9 cellular contexts compared by ENCODE assay signal in the genomic region with DNA sequence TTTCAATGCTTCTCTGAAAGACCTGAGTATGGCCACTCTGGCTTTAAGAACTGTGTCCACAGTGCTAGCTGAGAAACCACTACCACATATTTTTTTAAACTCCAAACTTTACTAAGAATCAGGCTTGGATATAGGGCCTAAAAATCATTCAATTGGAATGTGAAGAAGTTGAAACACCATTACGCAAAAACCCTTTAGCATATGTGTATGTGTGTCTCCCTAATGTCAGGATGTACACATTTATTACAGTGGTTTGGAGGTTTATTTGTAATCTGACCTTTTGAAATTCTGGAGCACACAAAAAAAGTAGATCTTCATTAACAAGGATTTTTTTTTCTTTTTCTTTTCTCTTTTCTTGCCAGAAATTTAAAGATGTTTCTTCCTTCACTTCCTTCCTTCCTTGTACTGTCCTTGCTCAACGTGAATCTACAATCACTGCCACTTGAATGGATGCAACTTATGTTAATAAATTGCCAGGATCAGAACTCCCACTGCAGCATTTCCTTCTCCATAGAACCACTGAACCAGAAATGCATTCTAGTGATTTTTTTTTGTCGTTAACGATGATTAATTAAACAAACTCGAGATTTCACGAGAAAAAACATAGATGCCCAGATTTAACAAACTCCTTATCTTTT. TPM values are rescaled to one million over a fixed set of nuclear protein-coding genes. Genes with fewer than 3 reads are reported as not detected.
A peak's percentile ranks its signal among the peaks of the same experiment; 100 is the strongest.
DNase-seq lines count a peak whose midpoint lies in the region; ATAC-seq, FAIRE-seq and TF ChIP-seq lines count a peak whose summit lies in the region.
"Had no signal": no experiment of that assay in that cellular context is flagged by ENCODE, and none has a peak within 500 bp of the region (broad histone marks: within the 10 kb centered on the region; RNA-seq: fewer than 3 reads in every experiment).

No MANE protein-coding gene starts in this region.

- TF ChIP-seq EP300 in suprapubic skin (IDR thresholded peaks at IDR 0.05), result no peak

- peaks cover 11% of the 10 kb centered on the region for H3K36me3 Mint-ChIP-seq in activated CD8-positive, alpha-beta memory T cell treated with anti-CD3 and anti-CD28 coated beads, Interleukin-2, amount 10 ng/mL, durations not matched to agents 7 days and 5 days

- H3K9ac ChIP-seq in adipocyte (ENCODE audit: low read length) (peak overlapping the region; percentile 94), keratinocyte (ENCODE audit: control insufficient read depth, extremely low read depth, insufficient read depth, low read length) (peak overlapping the region; percentile 89)

- 53% methylated on average over 6 of the region's 6 CpGs for WGBS in suprapubic skin

- ATAC-seq in activated CD8-positive, alpha-beta memory T cell treated with anti-CD3 and anti-CD28 coated beads, Interleukin-2, amount 10 ng/mL, durations not matched to agents 7 days and 5 days, result no peak
- no peak for ATAC-seq in HG03175 (IDR thresholded peaks at IDR 0.05; ENCODE audit: unreplicated experiment)

- H3K36me3 ChIP-seq in adipocyte (ENCODE audit: control insufficient read depth, insufficient read depth, low read length, severe bottlenecking) (peaks cover 43% of the 10 kb centered on the region), keratinocyte (ENCODE audit: control insufficient read depth in 2 of 2, extremely low read depth in 1 of 2, insufficient read depth in 2 of 2, low read length in 2 of 2) (peaks cover 3 to 5% of the 10 kb centered on the region in 2 experiments), suprapubic skin (no peaks in the 10 kb centered on the region)
- H3K36me3 ChIP-seq: pancreas had no signal

- FAIRE-seq in keratinocyte (lab: Jason Lieb, UNC), result no peak
- FAIRE-seq: pancreas had no signal

- H3K4me1 ChIP-seq in adipocyte (ENCODE audit: control insufficient read depth, insufficient read depth, low read length) (peaks cover 29% of the 10 kb centered on the region), keratinocyte (ENCODE audit: control insufficient read depth, extremely low read depth, insufficient read depth, low read length) (peaks cover 23% of the 10 kb centered on the region), suprapubic skin (peaks cover 37% of the 10 kb centered on the region)

- no peak for TF ChIP-seq POLR2A in suprapubic skin (IDR thresholded peaks at IDR 0.05)

- H3K27ac ChIP-seq in keratinocyte (ENCODE audit: control insufficient read depth, insufficient read depth, low read length) (peak overlapping the region; percentile 90), suprapubic skin (peak overlapping the region; percentile 92)

- H3K79me2 ChIP-seq in keratinocyte (ENCODE audit: control insufficient read depth, insufficient read depth, low read length), result peaks cover 25% of the 10 kb centered on the region

- H3K27me3 ChIP-seq in adipocyte (replicated peaks; ENCODE audit: control insufficient read depth, insufficient read depth, low read length), result no peaks in the 10 kb centered on the region
- H3K27me3 ChIP-seq in keratinocyte (ENCODE audit: control insufficient read depth, extremely low read depth, insufficient read depth, low read length), result no peaks in the 10 kb centered on the region
- H3K27me3 ChIP-seq in suprapubic skin, result no peaks in the 10 kb centered on the region
- H3K27me3 ChIP-seq: pancreas had no signal

- no peak overlapping the region for H3K27ac Mint-ChIP-seq in activated CD8-positive, alpha-beta memory T cell treated with anti-CD3 and anti-CD28 coated beads, Interleukin-2, amount 10 ng/mL, durations not matched to agents 7 days and 5 days

- no peaks in the 10 kb centered on the region for H3K9me1 ChIP-seq in keratinocyte (ENCODE audit: control insufficient read depth, extremely low read depth, insufficient read depth, low read length)

- peaks cover 45% of the 10 kb centered on the region for H3K4me1 Mint-ChIP-seq in activated CD8-positive, alpha-beta memory T cell treated with anti-CD3 and anti-CD28 coated beads, Interleukin-2, amount 10 ng/mL, durations not matched to agents 7 days and 5 days

- peak overlapping the region; percentile 87 for H3K4me3 Mint-ChIP-seq in activated CD8-positive, alpha-beta memory T cell treated with anti-CD3 and anti-CD28 coated beads, Interleukin-2, amount 10 ng/mL, durations not matched to agents 7 days and 5 days

- CTCF ChIA-PET in activated CD8-positive, alpha-beta memory T cell treated with anti-CD3 and anti-CD28 coated beads, Interleukin-2, amount 10 ng/mL, durations not matched to agents 7 days and 5 days (lab: Charles Lee), result interaction anchor here (1.2 to 8.7 kb wide), 4 partner anchors 9 to 542 kb away, joined by 3 to 91 read pairs (median 17); a partner anchor contains a TSS

- dilution Hi-C loops in keratinocyte (cut with MboI; ENCODE audit: extremely low pct_ligation_motif_present, low sequenced_read_pairs), result no loop called here

- H3K9me3 Mint-ChIP-seq in activated CD8-positive, alpha-beta memory T cell treated with anti-CD3 and anti-CD28 coated beads, Interleukin-2, amount 10 ng/mL, durations not matched to agents 7 days and 5 days (ENCODE audit: low read depth), result no peaks in the 10 kb centered on the region

- TF ChIP-seq CTCF in keratinocyte (optimal IDR thresholded peaks at IDR 0.05 in 1 of 3, IDR thresholded peaks at IDR 0.05 in 1 of 3, conservative IDR thresholded peaks at IDR 0.05 in 1 of 3; ENCODE audit: extremely low read depth in 1 of 3, insufficient read depth in 2 of 3, low read length in 3 of 3), result no peak
- TF ChIP-seq CTCF in suprapubic skin (IDR thresholded peaks at IDR 0.05), result no peak

- peak overlapping the region; percentile 91 for H3K4me3 ChIP-seq in adipocyte (ENCODE audit: low read length)
- peak overlapping the region; percentile 89 to 97 (median 97) for H3K4me3 ChIP-seq in keratinocyte (ENCODE audit: control insufficient read depth in 2 of 3, extremely low read depth in 1 of 3, insufficient read depth in 2 of 3, low read depth in 1 of 3, low read length in 3 of 3)
- peak overlapping the region; percentile 89 for H3K4me3 ChIP-seq in suprapubic skin

- H3K4me2 ChIP-seq in keratinocyte (ENCODE audit: control insufficient read depth, extremely low read depth, insufficient read depth, low read depth, low read length), result peak overlapping the region; percentile 96

- peaks cover 82% of the 10 kb centered on the region for H3K27me3 Mint-ChIP-seq in activated CD8-positive, alpha-beta memory T cell treated with anti-CD3 and anti-CD28 coated beads, Interleukin-2, amount 10 ng/mL, durations not matched to agents 7 days and 5 days

- H2AFZ ChIP-seq in keratinocyte (ENCODE audit: control insufficient read depth, low read length), result no peak overlapping the region

- DNase-seq in activated CD8-positive, alpha-beta memory T cell treated with anti-CD3 and anti-CD28 coated beads, Interleukin-2, amount 10 ng/mL, durations not matched to agents 7 days and 5 days, result no peak
- DNase-seq in activated CD8-positive, alpha-beta memory T cell treated with anti-CD3 and anti-CD28 coated beads, Interleukin-2, amount 50 U/mL, for 48 hours, result no peak
- DNase-seq in adipocyte (ENCODE audit: low read depth) (peak; percentile 82), keratinocyte (ENCODE audit: low read depth, low spot score) (no peak), suprapubic skin (ENCODE audit: low spot score in 2 of 2) (no peak), mesenteric fat pad (ENCODE audit: low spot score) (no peak), SKM-1 treated with dmso at 0.1 percent for 144 hours (lab: John Stamatoyannopoulos, UW; ENCODE audit: unreplicated experiment) (no peak)

- H3K9me3 ChIP-seq in adipocyte (ENCODE audit: control insufficient read depth, low read length) (no peaks in the 10 kb centered on the region), keratinocyte (ENCODE audit: control insufficient read depth, low read depth, low read length) (no peaks in the 10 kb centered on the region), suprapubic skin (no peaks in the 10 kb centered on the region)
- H3K9me3 ChIP-seq: pancreas had no signal

- H4K20me1 ChIP-seq in keratinocyte (ENCODE audit: control insufficient read depth, extremely low read depth, insufficient read depth, low read length), result no peaks in the 10 kb centered on the region

RNA-seq across cellular contexts. Expression of a gene that starts 3.1 kb away (rescaled TPM):
- 1 to 10 TPM in 1 of 2 experiments, under 1 TPM in 1; 0.54 to 3.7 TPM for total RNA-seq in activated CD8-positive, alpha-beta memory T cell treated with anti-CD3 and anti-CD28 coated beads, Interleukin-2, amount 10 ng/mL, durations not matched to agents 7 days and 5 days
- polyA plus RNA-seq in keratinocyte, result 52.6 to 115 TPM (median 57.9 TPM) in 3 replicates
- 60.1 TPM for polyA plus RNA-seq in keratinocyte (2011; ENCODE audit: low read depth)
- 14.1 and 22.5 TPM in 2 replicates for polyA plus RNA-seq in keratinocyte (2011; cell fraction: cytosol; rRNA removed)
- 155 and 157 TPM in 2 replicates for polyA plus RNA-seq in keratinocyte (2011; cell fraction: nucleus; rRNA removed)
- 48.0 and 252 TPM in 2 replicates for polyA plus RNA-seq in keratinocyte (2012; ENCODE audit: low replicate concordance)
- 47.4 to 113 TPM (median 49.9 TPM) in 3 replicates for polyA minus RNA-seq in keratinocyte
- polyA minus RNA-seq in keratinocyte (2011; cell fraction: cytosol; rRNA and poly(A)+ RNA removed), result 21.1 TPM
- polyA minus RNA-seq in keratinocyte (2011; cell fraction: nucleus; rRNA and poly(A)+ RNA removed), result 110 and 123 TPM in 2 replicates
- total RNA-seq in suprapubic skin (100 to 1,000 TPM in 1 of 4 donors, 10 to 100 TPM in 3; 48.7 to 140 (median 69.0) TPM), mesenteric fat pad (663 TPM)

RNA-seq across cellular contexts. Expression of a gene that starts 7.8 kb away (rescaled TPM):
- 1 to 10 TPM; 4.6 to 8.3 TPM for total RNA-seq in activated CD8-positive, alpha-beta memory T cell treated with anti-CD3 and anti-CD28 coated beads, Interleukin-2, amount 10 ng/mL, durations not matched to agents 7 days and 5 days
- 24.2 to 25.0 TPM (median 24.5 TPM) in 3 replicates for polyA plus RNA-seq in keratinocyte
- polyA plus RNA-seq in keratinocyte (2011; ENCODE audit: low read depth), result 14.0 TPM
- polyA plus RNA-seq in keratinocyte (2011; cell fraction: cytosol; rRNA removed), result 14.8 and 26.0 TPM in 2 replicates
- polyA plus RNA-seq in keratinocyte (2011; cell fraction: nucleus; rRNA removed), result 29.4 and 32.0 TPM in 2 replicates
- polyA plus RNA-seq in keratinocyte (2012; ENCODE audit: low replicate concordance), result 10.7 and 12.4 TPM in 2 replicates
- 34.8 to 59.7 TPM (median 51.4 TPM) in 3 replicates for polyA minus RNA-seq in keratinocyte
- 27.0 TPM for polyA minus RNA-seq in keratinocyte (2011; cell fraction: cytosol; rRNA and poly(A)+ RNA removed)
- polyA minus RNA-seq in keratinocyte (2011; cell fraction: nucleus; rRNA and poly(A)+ RNA removed), result 34.6 and 64.8 TPM in 2 replicates
- total RNA-seq in suprapubic skin, result 100 to 1,000 TPM in 1 of 4 donors, 10 to 100 TPM in 3; 42.3 to 106 (median 45.3) TPM
- 99.7 TPM for total RNA-seq in mesenteric fat pad

Comparison
In these comparisons a context has a peak if more than half of its experiments do, and no peak if none do; other contexts are left out.
1. RNA of a gene that starts 3.1 kb away (total RNA-seq): 663 TPM in mesenteric fat pad (single experiment) and 48.7 to 140 TPM in suprapubic skin; 0.54 to 3.7 TPM in activated CD8-positive, alpha-beta memory T cell treated with anti-CD3 and anti-CD28 coated beads, Interleukin-2, amount 10 ng/mL, durations not matched to agents 7 days and 5 days; every median in the first group is over 10 times any median in the second.
2. RNA of a gene that starts 7.8 kb away (total RNA-seq): 99.7 TPM in mesenteric fat pad (single experiment) and 42.3 to 106 TPM in suprapubic skin; 4.6 to 8.3 TPM in activated CD8-positive, alpha-beta memory T cell treated with anti-CD3 and anti-CD28 coated beads, Interleukin-2, amount 10 ng/mL, durations not matched to agents 7 days and 5 days; every median in the first group is over 4 times any median in the second.
3. Peak in every context shown above with its lines, with median percentiles within 50 percentile points of each other: H3K4me3 ChIP-seq.